8 cellular contexts compared by ENCODE assay signal in the genomic region with DNA sequence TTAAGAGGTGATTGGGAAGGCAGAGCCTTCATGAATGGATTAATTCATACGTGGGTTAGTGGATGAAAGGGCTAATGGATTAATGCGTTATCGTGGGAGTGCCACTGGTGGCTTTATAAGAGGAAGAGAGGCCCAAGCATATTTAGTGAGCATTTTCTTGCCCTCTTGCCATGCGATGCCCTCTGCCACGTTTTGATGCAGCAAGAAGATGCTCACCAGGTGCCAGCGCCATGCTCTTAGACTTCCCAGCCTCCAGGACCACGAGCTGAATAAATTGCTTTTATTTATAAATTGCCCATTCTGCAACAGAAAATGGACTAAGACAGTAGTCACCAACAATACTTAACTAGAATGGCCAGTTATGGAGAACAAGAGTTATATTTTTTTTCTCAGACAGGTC.
"Had no signal": no experiment of that assay in that cellular context is flagged by ENCODE, and none has a peak within 500 bp of the region (broad histone marks: within the 10 kb centered on the region; RNA-seq: fewer than 3 reads in every experiment).

No MANE protein-coding gene starts in this region.

- DNase-seq: GM23248, GOT3, H7, HFFc6, IMR-90 had no signal

- H3K4me3 ChIP-seq: GM23248, HAP-1, K562 had no signal

- H3K4me1 ChIP-seq: HAP-1 had no signal

- H3K9me3 ChIP-seq: HAP-1 had no signal

- H3K36me3 ChIP-seq: HAP-1 had no signal

- H3K27ac Mint-ChIP-seq: HFFc6 had no signal

- H3K4me3 Mint-ChIP-seq: HFFc6 had no signal

- H3K9me3 Mint-ChIP-seq: HFFc6 had no signal

- H3K27ac ChIP-seq: GM23248, HL-60 had no signal
